ENCODE assay signal across 8 cellular contexts in the genomic region with DNA sequence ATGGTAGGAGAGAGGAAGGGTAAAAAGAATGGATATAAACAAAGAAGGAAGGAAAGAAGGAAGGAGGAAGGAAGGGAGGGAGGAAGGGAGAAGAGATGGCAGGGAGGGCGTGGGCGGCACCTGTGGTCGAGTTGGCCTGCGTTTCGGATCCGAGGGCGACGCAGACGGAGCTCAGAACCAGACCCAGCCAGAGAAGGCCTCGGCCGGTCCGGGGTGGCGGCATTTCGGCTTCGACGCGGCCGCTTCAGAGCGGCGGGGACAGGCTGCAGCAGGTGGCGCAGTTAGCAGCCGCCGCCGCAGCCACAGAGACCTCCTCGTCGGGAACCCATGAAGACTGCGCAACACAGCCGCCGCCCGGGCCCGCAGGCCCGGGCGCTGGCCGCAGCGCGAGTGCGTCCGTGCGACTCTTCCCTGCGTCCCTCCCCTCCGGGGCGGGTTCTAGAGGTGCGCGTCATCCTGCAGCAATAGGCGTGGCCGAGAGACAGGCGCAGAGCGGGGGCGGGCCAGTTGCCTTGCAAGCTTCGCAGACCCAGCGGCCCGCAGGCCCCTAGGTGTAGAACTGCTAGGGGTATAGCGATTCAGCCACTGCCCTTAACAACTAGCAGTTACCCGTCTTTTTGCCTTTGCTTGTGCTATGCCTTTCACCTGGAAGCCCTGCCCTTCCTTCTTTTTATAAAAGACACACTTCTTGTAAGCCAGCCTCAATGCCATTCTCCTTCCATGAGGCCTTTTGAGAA. TPM values are rescaled to one million over a fixed set of nuclear protein-coding genes. Genes with fewer than 3 reads are reported as not detected.
DNase-seq lines count a peak whose midpoint lies in the region; ATAC-seq and TF ChIP-seq lines count a peak whose summit lies in the region.

IDS (minus strand) TSS at position 392 of the 737 bp plus-strand sequence; CDS start at position 223, 169 bp downstream.

- H3K9me3 Mint-ChIP-seq in stimulated activated naive CD8-positive, alpha-beta T cell treated with anti-CD3 and anti-CD28 coated beads, Interleukin-15, amount 100 ng/mL, for 72 hours: no peaks in the 10 kb centered on the region

- H3F3A ChIP-seq in neural cell (ENCODE audit: insufficient read depth, low read length, poor library complexity, severe bottlenecking): no peaks in the 10 kb centered on the region

- peak within 1 kb of the TSS; percentile 73 for H3K4me3 ChIP-seq in H7 (ENCODE audit: insufficient read depth, low read depth, low read length)
- peak within 1 kb of the TSS; percentile 72 for H3K4me3 ChIP-seq in neural cell (ENCODE audit: low read length)

- no peak for TF ChIP-seq EP300 in neural cell (conservative IDR thresholded peaks at IDR 0.05; ENCODE audit: poor library complexity, severe bottlenecking)

- H3K4me1 ChIP-seq in ES-I3 (ENCODE audit: insufficient read depth, low read length): peaks cover 18% of the 10 kb centered on the region

- peak within 1 kb of the TSS; percentile 84 for H3K4me2 ChIP-seq in neural cell (ENCODE audit: low read length)

- peak within 1 kb of the TSS; percentile 75 for H3K9ac ChIP-seq in ES-I3 (ENCODE audit: low read depth, low read length)
- peak within 1 kb of the TSS; percentile 78 for H3K9ac ChIP-seq in neural cell (ENCODE audit: low read length)

- peak within 1 kb of the TSS; percentile 97 to 99 for H3K27ac Mint-ChIP-seq in stimulated activated naive CD8-positive, alpha-beta T cell treated with anti-CD3 and anti-CD28 coated beads, Interleukin-15, amount 100 ng/mL, for 72 hours

- peaks cover 50% of the 10 kb centered on the region for H3K4me1 Mint-ChIP-seq in stimulated activated naive CD8-positive, alpha-beta T cell treated with anti-CD3 and anti-CD28 coated beads, Interleukin-15, amount 100 ng/mL, for 72 hours

- H3K27me3 ChIP-seq in H7 (ENCODE audit: control insufficient read depth, insufficient read depth, low read length) (peaks cover 2% of the 10 kb centered on the region), neural cell (ENCODE audit: insufficient read depth, low read depth, low read length) (no peaks in the 10 kb centered on the region)

- H3K27ac ChIP-seq in neural cell (ENCODE audit: low read length): peak within 1 kb of the TSS; percentile 81

- H4K20me1 ChIP-seq in neural cell (ENCODE audit: insufficient read depth): no peaks in the 10 kb centered on the region

- no peaks in the 10 kb centered on the region for H3K9me3 ChIP-seq in ES-I3 (ENCODE audit: control insufficient read depth, insufficient read depth, low read length)
- no peaks in the 10 kb centered on the region for H3K9me3 ChIP-seq in neural cell (ENCODE audit: low read length)

- TF ChIP-seq CTCF in neural cell (IDR thresholded peaks at IDR 0.05; ENCODE audit: poor library complexity, severe bottlenecking): peak; percentile 28

- H3K36me3 ChIP-seq in ES-I3 (ENCODE audit: insufficient read depth, low read length) (peaks cover 2% of the 10 kb centered on the region; the same call in 1 of the 2 replicates), H7 (replicated peaks; ENCODE audit: control insufficient read depth, insufficient read depth, low read length) (peaks cover 8% of the 10 kb centered on the region), neural cell (ENCODE audit: insufficient read depth, low read length) (no peaks in the 10 kb centered on the region)

- H3K9me2 ChIP-seq in neural cell (ENCODE audit: insufficient read depth, low read length): no peaks in the 10 kb centered on the region

- peak; percentile 69 for ATAC-seq in stimulated activated naive CD8-positive, alpha-beta T cell treated with anti-CD3 and anti-CD28 coated beads, Interleukin-15, amount 100 ng/mL, for 72 hours

- peak; percentile 28 for TF ChIP-seq RAD21 in neural cell (conservative IDR thresholded peaks at IDR 0.05)

- peak within 1 kb of the TSS; percentile 60 for H2AFZ ChIP-seq in neural cell (ENCODE audit: low read depth, low read length)

- no peaks in the 10 kb centered on the region for H3K79me2 ChIP-seq in neural cell (replicated peaks; ENCODE audit: insufficient read depth, low read length)

- DNase-seq in H7: peak; percentile 92
- peak; percentile 93 for DNase-seq in M059J (ENCODE audit: low read depth)
- DNase-seq in SHP77 treated with DMSO at 0.1 percent for 48 hours (lab: John Stamatoyannopoulos, UW): peak; percentile 57
- peak; percentile 72 for DNase-seq in activated gamma-delta T cell (lab: John Stamatoyannopoulos, UW)
- peak; percentile 66 for DNase-seq in fibroblast of the conjunctiva (ENCODE audit: low read depth)
- DNase-seq in stimulated activated naive CD8-positive, alpha-beta T cell treated with anti-CD3 and anti-CD28 coated beads, Interleukin-15, amount 100 ng/mL, for 72 hours: peak; percentile 74 to 89

- no peaks in the 10 kb centered on the region for H3K27me3 Mint-ChIP-seq in stimulated activated naive CD8-positive, alpha-beta T cell treated with anti-CD3 and anti-CD28 coated beads, Interleukin-15, amount 100 ng/mL, for 72 hours

- H3K4me3 Mint-ChIP-seq in stimulated activated naive CD8-positive, alpha-beta T cell treated with anti-CD3 and anti-CD28 coated beads, Interleukin-15, amount 100 ng/mL, for 72 hours: peak within 1 kb of the TSS; percentile 92 to 99

TF ChIP-seq in neural cell, 6 proteins besides CTCF, POLR2A, EP300 and RAD21:
- peak; percentile 77 for TF ChIP-seq POLR2AphosphoS5 (IDR thresholded peaks at IDR 0.05)
- peak; percentile 45 for TF ChIP-seq SMC3 (conservative IDR thresholded peaks at IDR 0.05; ENCODE audit: poor library complexity)
- no peak for TF ChIP-seq EZH2 (IDR thresholded peaks at IDR 0.05; ENCODE audit: borderline replicate concordance, insufficient read depth, low read length, poor library complexity, severe bottlenecking)

RNA-seq across cellular contexts. Expression of gene IDS, which starts in this region (rescaled TPM):
- total RNA-seq in H7 (2014; rRNA removed; shearing (Covaris generic)): 29.0 and 33.7 TPM in 2 replicates
- 59.8 and 92.5 TPM in 2 replicates for total RNA-seq in M059J (2014; rRNA removed; shearing (Covaris generic))
- polyA plus RNA-seq in neural cell: 52.0 and 65.0 TPM in 2 replicates
- polyA minus RNA-seq in neural cell: 109 and 145 TPM in 2 replicates

Comparison
In these comparisons a context has a peak if more than half of its experiments do, and no peak if none do; other contexts are left out.
1. Peak in every context shown above with its lines: DNase-seq, ATAC-seq, H3K4me3 ChIP-seq and H3K27ac ChIP-seq.